ENCODE assay signal across 1 cellular context in genomic region chr4:1243451-1244080, GRCh38.
TF ChIP-seq lines count a peak whose summit lies in the region.

No MANE protein-coding gene starts in this region.

TF ChIP-seq in SK-N-SH, 30 proteins besides CTCF, POLR2A, EP300 and RAD21 (continued from another document):
- no peak for TF ChIP-seq GATA2 (CRISPR knock-in tag; IDR thresholded peaks at IDR 0.05)
- TF ChIP-seq MEF2A (IDR thresholded peaks at IDR 0.05; ENCODE audit: borderline replicate concordance, low read depth) = no peak
- no peak for TF ChIP-seq SIN3A (IDR thresholded peaks at IDR 0.05; ENCODE audit: borderline replicate concordance, low read depth, low read length)
- TF ChIP-seq FOXJ3 (CRISPR knock-in tag; IDR thresholded peaks at IDR 0.05) = no peak
- TF ChIP-seq GABPA (IDR thresholded peaks at IDR 0.05; ENCODE audit: low read depth) = no peak
- TF ChIP-seq TEAD4 (IDR thresholded peaks at IDR 0.05; ENCODE audit: borderline replicate concordance, insufficient read depth) = no peak
- no peak for TF ChIP-seq USF1 (IDR thresholded peaks at IDR 0.05; ENCODE audit: borderline replicate concordance, low read depth)
- TF ChIP-seq POLR2AphosphoS5 (IDR thresholded peaks at IDR 0.05; ENCODE audit: low read depth, low read length) = no peak
